ENCODE assay signal across 8 cellular contexts in genomic region chr16:56610017-56610608, GRCh38.
DNase-seq lines count a peak whose midpoint lies in the region; TF ChIP-seq lines count a peak whose summit lies in the region.

No MANE protein-coding gene starts in this region.

- H3K4me2 ChIP-seq in KMS-11, result peak overlapping the region; percentile 93

- H3K79me2 ChIP-seq in KMS-11 (ENCODE audit: insufficient read depth, low read depth), result no peaks in the 10 kb centered on the region

- H3K27ac ChIP-seq in KMS-11 (no peak overlapping the region), cingulate gyrus (ENCODE audit: low read depth, low read length) (peak overlapping the region; percentile 85)

- H3K4me3 ChIP-seq in KMS-11 (IDR thresholded peaks at IDR 0.05; ENCODE audit: insufficient read depth, low read depth, low read length) (no peak overlapping the region), mucosa of stomach (ENCODE audit: low read length) (peak overlapping the region; percentile 85)

- H3K27me3 ChIP-seq in KMS-11 (ENCODE audit: insufficient read depth, low read depth), result peaks cover 10% of the 10 kb centered on the region; the same call in 1 of the 2 replicates
- H3K27me3 ChIP-seq in mucosa of stomach (ENCODE audit: control insufficient read depth, insufficient read depth, low read length), result no peaks in the 10 kb centered on the region

- no peaks in the 10 kb centered on the region for H3K9me3 ChIP-seq in mucosa of stomach (ENCODE audit: control insufficient read depth, low read length)

- H3K4me1 ChIP-seq in KMS-11 (ENCODE audit: low read depth, poor library complexity, severe bottlenecking) (peaks cover 16% of the 10 kb centered on the region), mucosa of stomach (ENCODE audit: control insufficient read depth, insufficient read depth, low read length) (peaks cover 33% of the 10 kb centered on the region)

- no peak for TF ChIP-seq CTCF in KMS-11 (conservative IDR thresholded peaks at IDR 0.05; ENCODE audit: low read depth, low read length)

- H2AFZ ChIP-seq in KMS-11 (ENCODE audit: low read depth), result no peak overlapping the region

- H3K9ac ChIP-seq in KMS-11, result no peak overlapping the region
- H3K9ac ChIP-seq in mucosa of stomach (ENCODE audit: low read length), result peak overlapping the region; percentile 75

- H3K36me3 ChIP-seq in KMS-11 (ENCODE audit: insufficient read depth) (no peaks in the 10 kb centered on the region), mucosa of stomach (ENCODE audit: control insufficient read depth, insufficient read depth, low read length) (no peaks in the 10 kb centered on the region)

- DNase-seq in C1 segment of cervical spinal cord (lab: John Stamatoyannopoulos, UW) (peak in 12 of 14 donors; percentile 11 to 82 (median 48)), NCI-H2227 treated with DMSO at 0.1 percent for 48 hours (lab: John Stamatoyannopoulos, UW) (no peak), GM19238 (ENCODE audit: insufficient read length, low spot score) (no peak)
- peak; percentile 66 for DNase-seq in activated CD4-positive, CD25-positive, alpha-beta regulatory T cell treated with anti-CD3 and anti-CD28 coated beads, Interleukin-2, amount 50 U/mL, for 72 hours
- DNase-seq in stimulated activated naive CD4-positive, alpha-beta T cell (lab: John Stamatoyannopoulos, UW), result peak; percentile 51 to 78 (median 64)

- no peaks in the 10 kb centered on the region for H4K20me1 ChIP-seq in KMS-11 (ENCODE audit: insufficient read depth)

Comparison
In these comparisons a context has a peak if more than half of its experiments do, and no peak if none do; other contexts are left out.
1. DNase-seq: peak in C1 segment of cervical spinal cord (12 of 14), activated CD4-positive, CD25-positive, alpha-beta regulatory T cell treated with anti-CD3 and anti-CD28 coated beads, Interleukin-2, amount 50 U/mL, for 72 hours (single experiment) and stimulated activated naive CD4-positive, alpha-beta T cell (6 of 6); none in NCI-H2227 treated with DMSO at 0.1 percent for 48 hours (single experiment) and GM19238 (single experiment).